Comparison of ENCODE assay signal across 8 cellular contexts in genomic region chr12:103495783-103496456, GRCh38. TPM values are rescaled to one million over a fixed set of nuclear protein-coding genes. Genes with fewer than 3 reads are reported as not detected.
A peak's percentile ranks its signal among the peaks of the same experiment; 100 is the strongest.
DNase-seq lines count a peak whose midpoint lies in the region; ATAC-seq and FAIRE-seq lines count a peak whose summit lies in the region.

Gene C12orf42, minus strand, starts transcription at chr12:103495968. Its CDS starts 17,542 bp downstream, at chr12:103478426.

- H3K4me3 ChIP-seq in CD4-positive, CD25-positive, alpha-beta regulatory T cell (ENCODE audit: low read depth, low read length), result peak within 1 kb of the TSS; percentile 66
- peak within 1 kb of the TSS; percentile 72 for H3K4me3 ChIP-seq in iPS-15b (ENCODE audit: low read depth, low read length)
- peak within 1 kb of the TSS in 2 of 3 donors; percentile 28 to 35 for H3K4me3 ChIP-seq in skeletal muscle tissue (ENCODE audit: low read length in 3 of 3)

- peak within 1 kb of the TSS; percentile 21 to 91 (median 78) for H3K27ac Mint-ChIP-seq in CD4-positive, CD25-positive, alpha-beta regulatory T cell

- H3K4me3 Mint-ChIP-seq in CD4-positive, CD25-positive, alpha-beta regulatory T cell, result peak within 1 kb of the TSS; percentile 81 to 96 (median 90)

- no peaks in the 10 kb centered on the region for H3K27me3 ChIP-seq in CD4-positive, CD25-positive, alpha-beta regulatory T cell (ENCODE audit: control insufficient read depth, insufficient read depth, low read length)
- H3K27me3 ChIP-seq in iPS-15b (ENCODE audit: control insufficient read depth, insufficient read depth, low read length), result peaks cover 23% of the 10 kb centered on the region
- H3K27me3 ChIP-seq in skeletal muscle tissue (ENCODE audit: control insufficient read depth in 3 of 3, insufficient read depth in 3 of 3, low read length in 3 of 3), result peaks cover 13 to 27% (median 19%) of the 10 kb centered on the region in 3 donors

- peak in 2 of 3 donors; percentile 42 to 50 for DNase-seq in CD4-positive, CD25-positive, alpha-beta regulatory T cell
- DNase-seq in GM19239 (ENCODE audit: insufficient read length, low spot score), result peak; percentile 22
- DNase-seq in NCI-H748 (lab: John Stamatoyannopoulos, UW; ENCODE audit: unreplicated experiment), result peak; percentile 87
- peak; percentile 54 for DNase-seq in astrocyte of the hippocampus (ENCODE audit: low read depth, low spot score)

- peak; percentile 86 for FAIRE-seq in GM19239 (lab: Jason Lieb, UNC)

- peaks cover 15% of the 10 kb centered on the region for H3K4me1 ChIP-seq in CD4-positive, CD25-positive, alpha-beta regulatory T cell (ENCODE audit: control insufficient read depth, insufficient read depth, low read length, poor library complexity, severe bottlenecking)
- H3K4me1 ChIP-seq in iPS-15b (ENCODE audit: control insufficient read depth, insufficient read depth, low read length) (peaks cover 15% of the 10 kb centered on the region), skeletal muscle tissue (ENCODE audit: control insufficient read depth in 3 of 3, insufficient read depth in 3 of 3, low read length in 3 of 3) (peaks cover 0 to 5% (median 4%) of the 10 kb centered on the region in 3 donors)

- H3K4me1 Mint-ChIP-seq in CD4-positive, CD25-positive, alpha-beta regulatory T cell, result peaks cover 9 to 25% (median 20%) of the 10 kb centered on the region in 4 donors

- peaks cover 0 to 3% (median 0%) of the 10 kb centered on the region in 7 donors for H3K9me3 Mint-ChIP-seq in CD4-positive, CD25-positive, alpha-beta regulatory T cell

- no peaks in the 10 kb centered on the region for H3K36me3 Mint-ChIP-seq in CD4-positive, CD25-positive, alpha-beta regulatory T cell

- H3K36me3 ChIP-seq in CD4-positive, CD25-positive, alpha-beta regulatory T cell (ENCODE audit: control insufficient read depth, insufficient read depth, low read length), result no peaks in the 10 kb centered on the region
- H3K36me3 ChIP-seq in iPS-15b (ENCODE audit: control insufficient read depth, insufficient read depth, low read length), result no peaks in the 10 kb centered on the region
- H3K36me3 ChIP-seq in skeletal muscle tissue (ENCODE audit: control insufficient read depth in 3 of 3, insufficient read depth in 3 of 3, low read length in 3 of 3), result no peaks in the 10 kb centered on the region

- H3K9me3 ChIP-seq in CD4-positive, CD25-positive, alpha-beta regulatory T cell (ENCODE audit: control insufficient read depth in 2 of 2, low read length in 2 of 2), result no peaks in the 10 kb centered on the region
- no peaks in the 10 kb centered on the region for H3K9me3 ChIP-seq in iPS-15b (ENCODE audit: control insufficient read depth, insufficient read depth, low read length)
- H3K9me3 ChIP-seq in skeletal muscle tissue (ENCODE audit: control insufficient read depth in 3 of 3, low read length in 3 of 3), result peaks cover 0 to 2% (median 0%) of the 10 kb centered on the region in 3 donors

- H3K9ac ChIP-seq in iPS-15b (ENCODE audit: low read depth, low read length) (no peak within 1 kb of the TSS), skeletal muscle tissue (ENCODE audit: low read depth in 1 of 3, low read length in 3 of 3) (peak within 1 kb of the TSS in 1 of 3 donors; percentile 14)

- ATAC-seq in CD4-positive, CD25-positive, alpha-beta regulatory T cell (ENCODE audit: low read depth in 2 of 2), result peak; percentile 19 to 38
- ATAC-seq in HG03159 (IDR thresholded peaks at IDR 0.05; ENCODE audit: unreplicated experiment), result peak; percentile 38
- no peak for ATAC-seq in GM18870 (IDR thresholded peaks at IDR 0.05; ENCODE audit: unreplicated experiment)

- H3K27me3 Mint-ChIP-seq in CD4-positive, CD25-positive, alpha-beta regulatory T cell, result peaks cover 29% of the 10 kb centered on the region

- peak within 1 kb of the TSS; percentile 35 for H3K27ac ChIP-seq in CD4-positive, CD25-positive, alpha-beta regulatory T cell (ENCODE audit: insufficient read depth, low read length, poor library complexity, severe bottlenecking)
- H3K27ac ChIP-seq in skeletal muscle tissue (ENCODE audit: low read depth, low read length), result no peak within 1 kb of the TSS

RNA-seq across cellular contexts. Expression of gene C12orf42, which starts in this region (rescaled TPM):
- 8.3 TPM for total RNA-seq in CD4-positive, CD25-positive, alpha-beta regulatory T cell
- 1 to 10 TPM; 3.8 to 10.0 (median 7.2) TPM for polyA plus RNA-seq in CD4-positive, CD25-positive, alpha-beta regulatory T cell
- total RNA-seq in skeletal muscle tissue, result 1.0 TPM

Comparison
In these comparisons a context has a peak if more than half of its experiments do, and no peak if none do; other contexts are left out.
1. DNase-seq: peak in every context shown above with its lines; median percentile 87 in NCI-H748; 54 in astrocyte of the hippocampus; 46 in CD4-positive, CD25-positive, alpha-beta regulatory T cell; 22 in GM19239.